ENCODE assay signal across 8 cellular contexts in the genomic region with DNA sequence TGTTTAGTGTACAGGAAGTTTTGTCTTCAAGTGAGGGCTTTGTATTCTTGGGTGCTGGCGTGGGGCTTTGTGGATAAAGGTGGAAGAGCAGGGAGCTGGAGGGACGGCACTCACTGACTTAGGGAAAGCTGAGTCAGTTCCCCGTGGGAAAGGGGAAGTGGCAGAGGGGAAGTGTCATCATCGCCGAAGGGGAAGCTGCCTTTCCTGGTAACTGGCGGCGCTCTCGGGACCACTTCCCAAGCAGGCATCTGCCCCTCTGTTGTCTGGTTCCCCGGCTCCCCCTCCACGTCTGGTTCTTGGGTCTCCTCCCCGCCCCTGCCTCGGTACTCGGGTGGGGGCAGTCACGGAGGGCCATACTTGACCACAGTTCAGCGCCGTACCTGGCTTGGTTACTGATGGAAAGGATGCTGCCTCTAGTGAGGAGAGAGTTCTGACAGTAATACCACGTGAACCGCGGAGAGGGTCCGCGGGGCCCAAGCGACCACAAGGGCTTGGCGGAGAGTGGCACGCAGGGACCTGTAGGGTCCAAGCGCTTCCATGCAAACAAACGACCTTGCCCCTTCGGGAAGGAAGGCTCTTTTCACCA. TPM values are rescaled to one million over a fixed set of nuclear protein-coding genes. Genes with fewer than 3 reads are reported as not detected.
A peak's percentile ranks its signal among the peaks of the same experiment; 100 is the strongest.
DNase-seq lines count a peak whose midpoint lies in the region; ATAC-seq and TF ChIP-seq lines count a peak whose summit lies in the region.

No MANE protein-coding gene starts in this region.

- H3K27me3 Mint-ChIP-seq in activated naive CD8-positive, alpha-beta T cell treated with anti-CD3 and anti-CD28 coated beads for 36 hours = no peaks in the 10 kb centered on the region
- no peaks in the 10 kb centered on the region for H3K27me3 Mint-ChIP-seq in osteocyte (ENCODE audit: unreplicated experiment)

- peaks cover 16% of the 10 kb centered on the region for H3K36me3 Mint-ChIP-seq in activated naive CD8-positive, alpha-beta T cell treated with anti-CD3 and anti-CD28 coated beads for 36 hours
- H3K36me3 Mint-ChIP-seq in osteocyte (ENCODE audit: unreplicated experiment) = peaks cover 8% of the 10 kb centered on the region

- no peaks in the 10 kb centered on the region for H3K9me3 Mint-ChIP-seq in activated naive CD8-positive, alpha-beta T cell treated with anti-CD3 and anti-CD28 coated beads for 36 hours
- no peaks in the 10 kb centered on the region for H3K9me3 Mint-ChIP-seq in osteocyte (ENCODE audit: unreplicated experiment)

- TF ChIP-seq CTCF in osteocyte (IDR thresholded peaks at IDR 0.05) = no peak

- DNase-seq in AG08396 (ENCODE audit: low spot score) = peak; percentile 75
- DNase-seq in NCI-H748 (lab: John Stamatoyannopoulos, UW; ENCODE audit: unreplicated experiment) = peak; percentile 74
- DNase-seq in activated naive CD8-positive, alpha-beta T cell treated with anti-CD3 and anti-CD28 coated beads for 36 hours = no peak
- peak; percentile 90 for DNase-seq in Right ventricle myocardium inferior (ENCODE audit: missing footprints)
- DNase-seq in osteocyte (ENCODE audit: extremely low spot score, unreplicated experiment) = no peak
- no peak for DNase-seq in NCI-H1436 treated with DMSO at 0.1 percent for 48 hours (lab: John Stamatoyannopoulos, UW)
- no peak for DNase-seq in NAMALWA (ENCODE audit: low spot score)

- peak; percentile 1 for ATAC-seq in GM18867 (IDR thresholded peaks at IDR 0.05; ENCODE audit: unreplicated experiment)
- peak; percentile 15 for ATAC-seq in Right ventricle myocardium inferior

- peak overlapping the region; percentile 98 for H3K27ac Mint-ChIP-seq in activated naive CD8-positive, alpha-beta T cell treated with anti-CD3 and anti-CD28 coated beads for 36 hours
- peak overlapping the region; percentile 99 for H3K27ac Mint-ChIP-seq in osteocyte (ENCODE audit: unreplicated experiment)

- H3K4me1 Mint-ChIP-seq in activated naive CD8-positive, alpha-beta T cell treated with anti-CD3 and anti-CD28 coated beads for 36 hours = peaks cover 56% of the 10 kb centered on the region
- H3K4me1 Mint-ChIP-seq in osteocyte (ENCODE audit: unreplicated experiment) = peaks cover 55% of the 10 kb centered on the region

- intact Hi-C loops in Right ventricle myocardium inferior (cut with DNase I) = loop anchor here (2.0 to 10.0 kb wide), 3 partner anchors 14 to 404 kb away; a partner anchor contains a TSS

- peak overlapping the region; percentile 97 for H3K4me3 Mint-ChIP-seq in activated naive CD8-positive, alpha-beta T cell treated with anti-CD3 and anti-CD28 coated beads for 36 hours
- H3K4me3 Mint-ChIP-seq in osteocyte (ENCODE audit: unreplicated experiment) = peak overlapping the region; percentile 94

RNA-seq across cellular contexts. Expression of a gene that starts 9.0 kb away (rescaled TPM):
- 10 to 100 TPM; 44.5 to 47.6 TPM for total RNA-seq in activated naive CD8-positive, alpha-beta T cell treated with anti-CD3 and anti-CD28 coated beads for 36 hours
- total RNA-seq in Right ventricle myocardium inferior (25.0 TPM), osteocyte (52.9 and 53.7 TPM in 2 replicates)

RNA-seq across cellular contexts. Expression of a gene that starts 11.8 kb away (rescaled TPM):
- 1 to 10 TPM; 4.2 to 4.8 TPM for total RNA-seq in activated naive CD8-positive, alpha-beta T cell treated with anti-CD3 and anti-CD28 coated beads for 36 hours
- total RNA-seq in Right ventricle myocardium inferior (35.4 TPM), osteocyte (3.4 TPM in 2 replicates)

RNA-seq across cellular contexts. Expression of a gene that starts 14.3 kb away (rescaled TPM):
- 10 to 100 TPM; 65.2 to 66.6 TPM for total RNA-seq in activated naive CD8-positive, alpha-beta T cell treated with anti-CD3 and anti-CD28 coated beads for 36 hours
- 105 TPM for total RNA-seq in Right ventricle myocardium inferior
- 65.8 and 66.2 TPM in 2 replicates for total RNA-seq in osteocyte

RNA-seq across cellular contexts. Expression of a gene that starts 14.8 kb away (rescaled TPM):
- 10 to 100 TPM; 18.6 to 20.1 TPM for total RNA-seq in activated naive CD8-positive, alpha-beta T cell treated with anti-CD3 and anti-CD28 coated beads for 36 hours
- 21.7 TPM for total RNA-seq in Right ventricle myocardium inferior
- total RNA-seq in osteocyte = 8.5 and 10.2 TPM in 2 replicates

RNA-seq across cellular contexts. Expression of a gene that starts 45.5 kb away (rescaled TPM):
- total RNA-seq in activated naive CD8-positive, alpha-beta T cell treated with anti-CD3 and anti-CD28 coated beads for 36 hours = 100 to 1,000 TPM; 123 to 129 TPM
- total RNA-seq in Right ventricle myocardium inferior = 18.0 TPM
- total RNA-seq in osteocyte = 196 and 206 TPM in 2 replicates

Comparison
In these comparisons a context has a peak if more than half of its experiments do, and no peak if none do; other contexts are left out.
1. DNase-seq: peak in AG08396 (single experiment), NCI-H748 (single experiment) and Right ventricle myocardium inferior (single experiment); none in activated naive CD8-positive, alpha-beta T cell treated with anti-CD3 and anti-CD28 coated beads for 36 hours (single experiment), osteocyte (single experiment), NCI-H1436 treated with DMSO at 0.1 percent for 48 hours (single experiment) and NAMALWA (single experiment).